In genomic region chr11:124898711-124899110, GRCh38 we compare ENCODE assay signal across 10 cellular contexts. TPM values are rescaled to one million over a fixed set of nuclear protein-coding genes. Genes with fewer than 3 reads are reported as not detected.
DNase-seq lines count a peak whose midpoint lies in the region; ATAC-seq, FAIRE-seq and TF ChIP-seq lines count a peak whose summit lies in the region.
"Had no signal": no experiment of that assay in that cellular context is flagged by ENCODE, and none has a peak within 500 bp of the region (broad histone marks: within the 10 kb centered on the region; RNA-seq: fewer than 3 reads in every experiment).

No MANE protein-coding gene starts in this region.

- H3K36me3 ChIP-seq in duodenal mucosa (ENCODE audit: control insufficient read depth in 1 of 2, insufficient read depth in 2 of 2, low read length in 2 of 2) (no peaks in the 10 kb centered on the region), HepG2 (replicated peaks in 1 of 2; ENCODE audit: control insufficient read depth in 1 of 2, insufficient read depth in 2 of 2, low read length in 2 of 2) (no peaks in the 10 kb centered on the region), subcutaneous abdominal adipose tissue (ENCODE audit: control insufficient read depth in 5 of 5, insufficient read depth in 5 of 5, low read length in 5 of 5) (peaks cover 0 to 16% (median 8%) of the 10 kb centered on the region in 5 donors)

- intact Hi-C loops in HepG2 (cut with micrococcal nuclease; ENCODE audit: unreplicated experiment) = no loop called here

- no peak for TF ChIP-seq RAD21 in HepG2 (CRISPR knock-in tag; IDR thresholded peaks at IDR 0.05)

- H3K27ac Mint-ChIP-seq in activated naive CD8-positive, alpha-beta T cell treated with anti-CD3 and anti-CD28 coated beads, Interleukin-2, amount 50 U/mL, for 24 hours = no peak overlapping the region
- no peak overlapping the region for H3K27ac Mint-ChIP-seq in stimulated activated memory B cell treated with anti-CD40 and anti-IgM and Interleukin-4, amounts not matched to agents 10 μg/mL and 1 μg/mL and 100 μg/mL, for 72 hours
- H3K27ac Mint-ChIP-seq: activated CD8-positive, alpha-beta T cell treated with anti-CD3 and anti-CD28 coated beads, Interleukin-2, amount 10 ng/mL, durations not matched to agents 7 days and 5 days had no signal

- in situ Hi-C loops in HepG2 (cut with HindIII; ENCODE audit: extremely low pct_ligation_motif_present, low pct_unique_long_range_greater_than_20kb) = no loop called here

- 2% methylated on average over 5 of the region's 5 CpGs for WGBS in HepG2 (ENCODE audit: low lambda C conversion rate)

- DNase-seq in LHCN-M2 (ENCODE audit: low read depth) (peak; percentile 82), HepG2 (ENCODE audit: low spot score) (peak; percentile 44), COLO668 (lab: John Stamatoyannopoulos, UW; ENCODE audit: unreplicated experiment) (no peak), NCI-H2081 treated with DMSO at 0.1 percent for 48 hours (lab: John Stamatoyannopoulos, UW) (no peak)
- no peak for DNase-seq in activated naive CD8-positive, alpha-beta T cell treated with anti-CD3 and anti-CD28 coated beads, Interleukin-2, amount 50 U/mL, for 24 hours
- DNase-seq: activated CD8-positive, alpha-beta T cell treated with anti-CD3 and anti-CD28 coated beads, Interleukin-2, amount 10 ng/mL, durations not matched to agents 7 days and 5 days; NCI-H526 treated with DMSO at 0.1 percent for 48 hours had no signal

- H4K20me1 ChIP-seq in HepG2 (ENCODE audit: insufficient read depth, low read length) = no peaks in the 10 kb centered on the region

- H3K79me2 ChIP-seq in HepG2 (ENCODE audit: insufficient read depth, low read length) = no peaks in the 10 kb centered on the region

- H3K4me1 Mint-ChIP-seq in activated naive CD8-positive, alpha-beta T cell treated with anti-CD3 and anti-CD28 coated beads, Interleukin-2, amount 50 U/mL, for 24 hours = no peaks in the 10 kb centered on the region
- H3K4me1 Mint-ChIP-seq in stimulated activated memory B cell treated with anti-CD40 and anti-IgM and Interleukin-4, amounts not matched to agents 10 μg/mL and 1 μg/mL and 100 μg/mL, for 72 hours = no peaks in the 10 kb centered on the region

- CTCF ChIA-PET in HepG2 (lab: Yijun Ruan, JAX; ENCODE audit: low intra/inter-chr PET ratio, low total read pairs) = no interaction called here

- H3K4me3 ChIP-seq in duodenal mucosa (ENCODE audit: low read depth in 1 of 2, low read length in 2 of 2) (no peak overlapping the region), HepG2 (replicated peaks in 1 of 3; ENCODE audit: insufficient read depth in 1 of 3, low read depth in 2 of 3, low read length in 3 of 3) (peak overlapping the region in 2 of 3 experiments; percentile 20 to 35; a peak in 2 of 6 replicates), subcutaneous abdominal adipose tissue (ENCODE audit: low read depth in 1 of 5, low read length in 5 of 5) (peak overlapping the region in 2 of 5 donors; percentile 2 to 85)

- no peak for TF ChIP-seq CTCF in HepG2 (CRISPR knock-in tag; IDR thresholded peaks at IDR 0.05)

- H3K27ac ChIP-seq in duodenal mucosa (ENCODE audit: low read depth, low read length) = peak overlapping the region; percentile 51
- H3K27ac ChIP-seq in HepG2 (ENCODE audit: extremely low read length, insufficient read depth, low read length) = no peak overlapping the region
- H3K27ac ChIP-seq in subcutaneous abdominal adipose tissue (ENCODE audit: low read depth, low read length) = peak overlapping the region; percentile 91

- ATAC-seq in HepG2 = peak; percentile 56
- ATAC-seq in activated naive CD8-positive, alpha-beta T cell treated with anti-CD3 and anti-CD28 coated beads, Interleukin-2, amount 50 U/mL, for 24 hours = no peak
- no peak for ATAC-seq in stimulated activated memory B cell treated with anti-CD40 and anti-IgM and Interleukin-4, amounts not matched to agents 10 μg/mL and 1 μg/mL and 100 μg/mL, for 72 hours
- ATAC-seq: activated CD8-positive, alpha-beta T cell treated with anti-CD3 and anti-CD28 coated beads, Interleukin-2, amount 10 ng/mL, durations not matched to agents 7 days and 5 days had no signal

- H2AFZ ChIP-seq in HepG2 (ENCODE audit: low read length) = no peak overlapping the region

- H3K9ac ChIP-seq in duodenal mucosa (ENCODE audit: low read depth in 1 of 2, low read length in 2 of 2) (no peak overlapping the region), HepG2 (ENCODE audit: insufficient read depth, low read depth, low read length) (peak overlapping the region; percentile 0; the same call in 1 of the 2 replicates), subcutaneous abdominal adipose tissue (ENCODE audit: low read length in 5 of 5) (peak overlapping the region in 3 of 5 donors; percentile 5 to 95 (median 54))

- H3K27me3 ChIP-seq in duodenal mucosa (ENCODE audit: control insufficient read depth in 1 of 2, insufficient read depth in 2 of 2, low read length in 2 of 2) (peaks cover 9 to 11% of the 10 kb centered on the region in 2 donors), HepG2 (ENCODE audit: control insufficient read depth in 1 of 2, insufficient read depth in 2 of 2, low read length in 2 of 2) (peaks cover 0 to 40% of the 10 kb centered on the region in 2 experiments; a peak in 4 of 5 replicates), subcutaneous abdominal adipose tissue (ENCODE audit: control insufficient read depth in 5 of 5, insufficient read depth in 4 of 5, low read length in 5 of 5) (no peaks in the 10 kb centered on the region)

- H3K27me3 Mint-ChIP-seq in activated naive CD8-positive, alpha-beta T cell treated with anti-CD3 and anti-CD28 coated beads, Interleukin-2, amount 50 U/mL, for 24 hours = peaks cover 14% of the 10 kb centered on the region
- H3K27me3 Mint-ChIP-seq in stimulated activated memory B cell treated with anti-CD40 and anti-IgM and Interleukin-4, amounts not matched to agents 10 μg/mL and 1 μg/mL and 100 μg/mL, for 72 hours = peaks cover 55% of the 10 kb centered on the region

- peak overlapping the region; percentile 67 for H3K4me2 ChIP-seq in HepG2 (ENCODE audit: low read depth, low read length)

- TF ChIP-seq EP300 in HepG2 (IDR thresholded peaks at IDR 0.05; ENCODE audit: low read depth in 2 of 2, low read length in 2 of 2) (peak in 1 of 2 experiments; percentile 53; a peak in 1 of 4 replicates), HepG2 (CRISPR knock-in tag; IDR thresholded peaks at IDR 0.05; ENCODE audit: borderline replicate concordance) (no peak)

- no peaks in the 10 kb centered on the region for H3K9me3 Mint-ChIP-seq in activated naive CD8-positive, alpha-beta T cell treated with anti-CD3 and anti-CD28 coated beads, Interleukin-2, amount 50 U/mL, for 24 hours
- H3K9me3 Mint-ChIP-seq in stimulated activated memory B cell treated with anti-CD40 and anti-IgM and Interleukin-4, amounts not matched to agents 10 μg/mL and 1 μg/mL and 100 μg/mL, for 72 hours = no peaks in the 10 kb centered on the region

- FAIRE-seq in HepG2 (lab: Jason Lieb, UNC) = no peak

- H3K4me3 Mint-ChIP-seq in activated naive CD8-positive, alpha-beta T cell treated with anti-CD3 and anti-CD28 coated beads, Interleukin-2, amount 50 U/mL, for 24 hours = no peak overlapping the region
- no peak overlapping the region for H3K4me3 Mint-ChIP-seq in stimulated activated memory B cell treated with anti-CD40 and anti-IgM and Interleukin-4, amounts not matched to agents 10 μg/mL and 1 μg/mL and 100 μg/mL, for 72 hours
- H3K4me3 Mint-ChIP-seq: activated CD8-positive, alpha-beta T cell treated with anti-CD3 and anti-CD28 coated beads, Interleukin-2, amount 10 ng/mL, durations not matched to agents 7 days and 5 days had no signal

- no peak for TF ChIP-seq POLR2A in HepG2 (IDR thresholded peaks at IDR 0.05; ENCODE audit: insufficient read depth in 1 of 2, low read depth in 2 of 2, low read length in 2 of 2)

- H3K9me3 ChIP-seq in duodenal mucosa (ENCODE audit: control insufficient read depth in 1 of 2, low read length in 2 of 2) (no peaks in the 10 kb centered on the region), HepG2 (ENCODE audit: low read length) (no peaks in the 10 kb centered on the region), subcutaneous abdominal adipose tissue (ENCODE audit: control insufficient read depth in 5 of 5, low read length in 5 of 5) (no peaks in the 10 kb centered on the region)

- POLR2A ChIA-PET in HepG2 (lab: Yijun Ruan, JAX) = interaction anchor here (0.8 to 1.2 kb wide), 3 partner anchors 37 to 99 kb away, joined by 3 to 9 read pairs (median 3); partner anchors contain the start of genes CCDC15, HEPACAM and MSANTD2

- H3K4me1 ChIP-seq in duodenal mucosa (ENCODE audit: control insufficient read depth in 1 of 2, insufficient read depth in 2 of 2, low read length in 2 of 2) = no peaks in the 10 kb centered on the region
- peaks cover 66% of the 10 kb centered on the region for H3K4me1 ChIP-seq in HepG2 (ENCODE audit: insufficient read depth, low read length)
- peaks cover 24 to 81% (median 59%) of the 10 kb centered on the region in 5 donors for H3K4me1 ChIP-seq in subcutaneous abdominal adipose tissue (ENCODE audit: control insufficient read depth in 5 of 5, insufficient read depth in 5 of 5, low read length in 5 of 5)

- BruUV-seq in HepG2 (replicated peaks; lab: Mats Ljungman, UMichigan) = no TSS peak

- H3K36me3 Mint-ChIP-seq in activated naive CD8-positive, alpha-beta T cell treated with anti-CD3 and anti-CD28 coated beads, Interleukin-2, amount 50 U/mL, for 24 hours (ENCODE audit: low read depth) = no peaks in the 10 kb centered on the region
- no peaks in the 10 kb centered on the region for H3K36me3 Mint-ChIP-seq in stimulated activated memory B cell treated with anti-CD40 and anti-IgM and Interleukin-4, amounts not matched to agents 10 μg/mL and 1 μg/mL and 100 μg/mL, for 72 hours

RNA-seq across cellular contexts. Expression of gene ROBO4, which starts 1.0 kb away (rescaled TPM):
- total RNA-seq in LHCN-M2 (2014; rRNA removed) (23.4 and 26.9 TPM in 2 replicates), HepG2 (2016; rRNA removed; fragmentation: Illumina TruSeq; extraction: Trizol) (0.07 TPM in 1 of 2 replicates, not detected in the other)
- polyA plus RNA-seq in LHCN-M2 (2012) = 13.4 TPM
- not detected in 2 replicates for total RNA-seq in HepG2 (2016; cell fraction: cytosol; rRNA removed; fragmentation: Illumina TruSeq; extraction: Trizol; ENCODE audit: low read depth)
- not detected in 2 replicates for total RNA-seq in HepG2 (2016; cell fraction: insoluble cytoplasmic fraction; rRNA removed; fragmentation: Illumina TruSeq; extraction: Trizol)
- not detected in 2 replicates for total RNA-seq in HepG2 (2016; cell fraction: membrane; rRNA removed; fragmentation: Illumina TruSeq; extraction: Trizol)
- total RNA-seq in HepG2 (2016; cell fraction: nucleus; rRNA removed; fragmentation: Illumina TruSeq; extraction: Trizol) = not detected in 2 replicates
- 0.47 and 1.1 TPM in 2 replicates for polyA plus RNA-seq in HepG2 (2011; rRNA removed)
- polyA plus RNA-seq in HepG2 (2011; cell fraction: cytosol; rRNA removed) = 0.21 and 0.60 TPM in 2 replicates
- polyA plus RNA-seq in HepG2 (2011; cell fraction: nucleus; rRNA removed) = 4.1 and 9.2 TPM in 2 replicates
- polyA plus RNA-seq in HepG2 (2012) = 2.2 and 2.4 TPM in 2 replicates
- polyA plus RNA-seq in HepG2 (2016; cell fraction: cytosol; fragmentation: Illumina TruSeq; extraction: Trizol; ENCODE audit: low read depth) = not detected in 2 replicates
- not detected in 2 replicates for polyA plus RNA-seq in HepG2 (2016; cell fraction: insoluble cytoplasmic fraction; fragmentation: Illumina TruSeq; extraction: Trizol; ENCODE audit: low read depth)
- polyA plus RNA-seq in HepG2 (2016; cell fraction: membrane; fragmentation: Illumina TruSeq; extraction: Trizol; ENCODE audit: low read depth) = not detected in 2 replicates
- polyA plus RNA-seq in HepG2 (2016; cell fraction: nucleus; fragmentation: Illumina TruSeq; extraction: Trizol; ENCODE audit: insufficient read depth, low read depth) = 0.51 and 0.55 TPM in 2 replicates
- 6.3 TPM in 1 of 2 replicates, not detected in the other for polyA minus RNA-seq in HepG2 (2011; rRNA and poly(A)+ RNA removed; ENCODE audit: low replicate concordance)
- polyA minus RNA-seq in HepG2 (2011; cell fraction: cytosol; rRNA and poly(A)+ RNA removed) = 2.1 and 2.7 TPM in 2 replicates
- 3.7 and 7.2 TPM in 2 replicates for polyA minus RNA-seq in HepG2 (2011; cell fraction: nucleus; rRNA and poly(A)+ RNA removed)

RNA-seq across cellular contexts. Expression of gene HEPN1, which starts 20.3 kb away (rescaled TPM):
- not detected in 2 replicates for total RNA-seq in LHCN-M2 (2014; rRNA removed)
- not detected for polyA plus RNA-seq in LHCN-M2 (2012)
- total RNA-seq in HepG2 (2016; rRNA removed; fragmentation: Illumina TruSeq; extraction: Trizol) = not detected in 2 replicates
- not detected in 2 replicates for total RNA-seq in HepG2 (2016; cell fraction: cytosol; rRNA removed; fragmentation: Illumina TruSeq; extraction: Trizol; ENCODE audit: low read depth)
- total RNA-seq in HepG2 (2016; cell fraction: insoluble cytoplasmic fraction; rRNA removed; fragmentation: Illumina TruSeq; extraction: Trizol) = not detected in 2 replicates
- total RNA-seq in HepG2 (2016; cell fraction: membrane; rRNA removed; fragmentation: Illumina TruSeq; extraction: Trizol) = not detected in 2 replicates
- total RNA-seq in HepG2 (2016; cell fraction: nucleus; rRNA removed; fragmentation: Illumina TruSeq; extraction: Trizol) = not detected in 2 replicates
- polyA plus RNA-seq in HepG2 (2011; rRNA removed) = not detected in 2 replicates
- polyA plus RNA-seq in HepG2 (2011; cell fraction: cytosol; rRNA removed) = not detected in 2 replicates
- not detected in 2 replicates for polyA plus RNA-seq in HepG2 (2011; cell fraction: nucleus; rRNA removed)
- polyA plus RNA-seq in HepG2 (2012) = 34.1 and 38.2 TPM in 2 replicates
- polyA plus RNA-seq in HepG2 (2016; cell fraction: cytosol; fragmentation: Illumina TruSeq; extraction: Trizol; ENCODE audit: low read depth) = not detected in 2 replicates
- polyA plus RNA-seq in HepG2 (2016; cell fraction: insoluble cytoplasmic fraction; fragmentation: Illumina TruSeq; extraction: Trizol; ENCODE audit: low read depth) = not detected in 2 replicates
- polyA plus RNA-seq in HepG2 (2016; cell fraction: membrane; fragmentation: Illumina TruSeq; extraction: Trizol; ENCODE audit: low read depth) = not detected in 2 replicates
- polyA plus RNA-seq in HepG2 (2016; cell fraction: nucleus; fragmentation: Illumina TruSeq; extraction: Trizol; ENCODE audit: insufficient read depth, low read depth) = not detected in 2 replicates
- not detected in 2 replicates for polyA minus RNA-seq in HepG2 (2011; rRNA and poly(A)+ RNA removed; ENCODE audit: low replicate concordance)
- polyA minus RNA-seq in HepG2 (2011; cell fraction: cytosol; rRNA and poly(A)+ RNA removed) = 0.70 TPM in 1 of 2 replicates, not detected in the other
- 0.26 TPM in 1 of 2 replicates, not detected in the other for polyA minus RNA-seq in HepG2 (2011; cell fraction: nucleus; rRNA and poly(A)+ RNA removed)
- total RNA-seq: activated CD8-positive, alpha-beta T cell treated with anti-CD3 and anti-CD28 coated beads, Interleukin-2, amount 10 ng/mL, durations not matched to agents 7 days and 5 days had no signal

RNA-seq across cellular contexts. Expression of gene ROBO3, which starts 33.5 kb away (rescaled TPM):
- 11.9 and 18.5 TPM in 2 replicates for total RNA-seq in LHCN-M2 (2014; rRNA removed)
- polyA plus RNA-seq in LHCN-M2 (2012) = 10.6 TPM
- total RNA-seq in HepG2 (2016; rRNA removed; fragmentation: Illumina TruSeq; extraction: Trizol) = 0.07 TPM in 1 of 2 replicates, not detected in the other
- total RNA-seq in HepG2 (2016; cell fraction: cytosol; rRNA removed; fragmentation: Illumina TruSeq; extraction: Trizol; ENCODE audit: low read depth) = not detected in 2 replicates
- total RNA-seq in HepG2 (2016; cell fraction: insoluble cytoplasmic fraction; rRNA removed; fragmentation: Illumina TruSeq; extraction: Trizol) = 0.28 TPM in 1 of 2 replicates, not detected in the other
- total RNA-seq in HepG2 (2016; cell fraction: membrane; rRNA removed; fragmentation: Illumina TruSeq; extraction: Trizol) = 0.24 and 0.25 TPM in 2 replicates
- 0.44 and 0.96 TPM in 2 replicates for total RNA-seq in HepG2 (2016; cell fraction: nucleus; rRNA removed; fragmentation: Illumina TruSeq; extraction: Trizol)
- polyA plus RNA-seq in HepG2 (2011; rRNA removed) = 2.2 and 2.4 TPM in 2 replicates
- polyA plus RNA-seq in HepG2 (2011; cell fraction: cytosol; rRNA removed) = 0.49 and 2.1 TPM in 2 replicates
- polyA plus RNA-seq in HepG2 (2011; cell fraction: nucleus; rRNA removed) = 10.4 and 24.0 TPM in 2 replicates
- polyA plus RNA-seq in HepG2 (2012) = 2.3 and 3.0 TPM in 2 replicates
- 0.10 and 0.23 TPM in 2 replicates for polyA plus RNA-seq in HepG2 (2016; cell fraction: cytosol; fragmentation: Illumina TruSeq; extraction: Trizol; ENCODE audit: low read depth)
- polyA plus RNA-seq in HepG2 (2016; cell fraction: insoluble cytoplasmic fraction; fragmentation: Illumina TruSeq; extraction: Trizol; ENCODE audit: low read depth) = 0.28 TPM in 1 of 2 replicates, not detected in the other
- 0.50 TPM in 1 of 2 replicates, not detected in the other for polyA plus RNA-seq in HepG2 (2016; cell fraction: membrane; fragmentation: Illumina TruSeq; extraction: Trizol; ENCODE audit: low read depth)
- 0.48 and 0.88 TPM in 2 replicates for polyA plus RNA-seq in HepG2 (2016; cell fraction: nucleus; fragmentation: Illumina TruSeq; extraction: Trizol; ENCODE audit: insufficient read depth, low read depth)
- 1.2 TPM in 1 of 2 replicates, not detected in the other for polyA minus RNA-seq in HepG2 (2011; rRNA and poly(A)+ RNA removed; ENCODE audit: low replicate concordance)
- not detected in 2 replicates for polyA minus RNA-seq in HepG2 (2011; cell fraction: cytosol; rRNA and poly(A)+ RNA removed)
- 1.2 and 1.7 TPM in 2 replicates for polyA minus RNA-seq in HepG2 (2011; cell fraction: nucleus; rRNA and poly(A)+ RNA removed)

RNA-seq across cellular contexts. Expression of gene HEPACAM, which starts 37.1 kb away (rescaled TPM):
- total RNA-seq in LHCN-M2 (2014; rRNA removed) (0.13 TPM in 1 of 2 replicates, not detected in the other), HepG2 (2016; rRNA removed; fragmentation: Illumina TruSeq; extraction: Trizol) (58.5 and 66.9 TPM in 2 replicates)
- 0.11 TPM for polyA plus RNA-seq in LHCN-M2 (2012)
- total RNA-seq in HepG2 (2016; cell fraction: cytosol; rRNA removed; fragmentation: Illumina TruSeq; extraction: Trizol; ENCODE audit: low read depth) = 17.6 and 18.7 TPM in 2 replicates
- total RNA-seq in HepG2 (2016; cell fraction: insoluble cytoplasmic fraction; rRNA removed; fragmentation: Illumina TruSeq; extraction: Trizol) = 53.8 and 67.4 TPM in 2 replicates
- 53.8 and 64.2 TPM in 2 replicates for total RNA-seq in HepG2 (2016; cell fraction: membrane; rRNA removed; fragmentation: Illumina TruSeq; extraction: Trizol)
- 81.5 and 83.9 TPM in 2 replicates for total RNA-seq in HepG2 (2016; cell fraction: nucleus; rRNA removed; fragmentation: Illumina TruSeq; extraction: Trizol)
- 74.8 and 121 TPM in 2 replicates for polyA plus RNA-seq in HepG2 (2011; rRNA removed)
- polyA plus RNA-seq in HepG2 (2011; cell fraction: cytosol; rRNA removed) = 47.5 and 102 TPM in 2 replicates
- polyA plus RNA-seq in HepG2 (2011; cell fraction: nucleus; rRNA removed) = 131 and 258 TPM in 2 replicates
- 59.1 and 64.3 TPM in 2 replicates for polyA plus RNA-seq in HepG2 (2012)
- 10.5 and 13.0 TPM in 2 replicates for polyA plus RNA-seq in HepG2 (2016; cell fraction: cytosol; fragmentation: Illumina TruSeq; extraction: Trizol; ENCODE audit: low read depth)
- 31.3 and 35.9 TPM in 2 replicates for polyA plus RNA-seq in HepG2 (2016; cell fraction: insoluble cytoplasmic fraction; fragmentation: Illumina TruSeq; extraction: Trizol; ENCODE audit: low read depth)
- 36.7 and 41.7 TPM in 2 replicates for polyA plus RNA-seq in HepG2 (2016; cell fraction: membrane; fragmentation: Illumina TruSeq; extraction: Trizol; ENCODE audit: low read depth)
- 102 and 105 TPM in 2 replicates for polyA plus RNA-seq in HepG2 (2016; cell fraction: nucleus; fragmentation: Illumina TruSeq; extraction: Trizol; ENCODE audit: insufficient read depth, low read depth)
- 0.19 and 706 TPM in 2 replicates for polyA minus RNA-seq in HepG2 (2011; rRNA and poly(A)+ RNA removed; ENCODE audit: low replicate concordance)
- polyA minus RNA-seq in HepG2 (2011; cell fraction: cytosol; rRNA and poly(A)+ RNA removed) = 95.5 and 142 TPM in 2 replicates
- 137 and 199 TPM in 2 replicates for polyA minus RNA-seq in HepG2 (2011; cell fraction: nucleus; rRNA and poly(A)+ RNA removed)
- total RNA-seq: activated CD8-positive, alpha-beta T cell treated with anti-CD3 and anti-CD28 coated beads, Interleukin-2, amount 10 ng/mL, durations not matched to agents 7 days and 5 days had no signal

RNA-seq across cellular contexts. Expression of gene CCDC15, which starts 55.3 kb away (rescaled TPM):
- total RNA-seq in LHCN-M2 (2014; rRNA removed) (13.3 and 16.0 TPM in 2 replicates), HepG2 (2016; rRNA removed; fragmentation: Illumina TruSeq; extraction: Trizol) (4.6 and 6.5 TPM in 2 replicates)
- 1.5 TPM for polyA plus RNA-seq in LHCN-M2 (2012)
- 3.4 and 5.0 TPM in 2 replicates for total RNA-seq in HepG2 (2016; cell fraction: cytosol; rRNA removed; fragmentation: Illumina TruSeq; extraction: Trizol; ENCODE audit: low read depth)
- 4.3 and 5.4 TPM in 2 replicates for total RNA-seq in HepG2 (2016; cell fraction: insoluble cytoplasmic fraction; rRNA removed; fragmentation: Illumina TruSeq; extraction: Trizol)
- 2.5 and 3.6 TPM in 2 replicates for total RNA-seq in HepG2 (2016; cell fraction: membrane; rRNA removed; fragmentation: Illumina TruSeq; extraction: Trizol)
- 9.8 and 10.9 TPM in 2 replicates for total RNA-seq in HepG2 (2016; cell fraction: nucleus; rRNA removed; fragmentation: Illumina TruSeq; extraction: Trizol)
- 1.2 and 2.2 TPM in 2 replicates for polyA plus RNA-seq in HepG2 (2011; rRNA removed)
- 0.63 and 0.85 TPM in 2 replicates for polyA plus RNA-seq in HepG2 (2011; cell fraction: cytosol; rRNA removed)
- polyA plus RNA-seq in HepG2 (2011; cell fraction: nucleus; rRNA removed) = 1.5 and 2.5 TPM in 2 replicates
- polyA plus RNA-seq in HepG2 (2012) = 0.69 and 1.7 TPM in 2 replicates
- 0.19 and 0.21 TPM in 2 replicates for polyA plus RNA-seq in HepG2 (2016; cell fraction: cytosol; fragmentation: Illumina TruSeq; extraction: Trizol; ENCODE audit: low read depth)
- polyA plus RNA-seq in HepG2 (2016; cell fraction: insoluble cytoplasmic fraction; fragmentation: Illumina TruSeq; extraction: Trizol; ENCODE audit: low read depth) = 3.6 and 4.3 TPM in 2 replicates
- 0.18 and 0.38 TPM in 2 replicates for polyA plus RNA-seq in HepG2 (2016; cell fraction: membrane; fragmentation: Illumina TruSeq; extraction: Trizol; ENCODE audit: low read depth)
- polyA plus RNA-seq in HepG2 (2016; cell fraction: nucleus; fragmentation: Illumina TruSeq; extraction: Trizol; ENCODE audit: insufficient read depth, low read depth) = 4.4 and 5.8 TPM in 2 replicates
- 1.2 TPM in 1 of 2 replicates, not detected in the other for polyA minus RNA-seq in HepG2 (2011; rRNA and poly(A)+ RNA removed; ENCODE audit: low replicate concordance)
- 1.6 and 2.1 TPM in 2 replicates for polyA minus RNA-seq in HepG2 (2011; cell fraction: cytosol; rRNA and poly(A)+ RNA removed)
- polyA minus RNA-seq in HepG2 (2011; cell fraction: nucleus; rRNA and poly(A)+ RNA removed) = 11.4 and 20.6 TPM in 2 replicates

Comparison
In these comparisons a context has a peak if more than half of its experiments do, and no peak if none do; other contexts are left out.
1. DNase-seq: peak in LHCN-M2 (single experiment) and HepG2 (single experiment); none in COLO668 (single experiment), NCI-H2081 treated with DMSO at 0.1 percent for 48 hours (single experiment) and activated naive CD8-positive, alpha-beta T cell treated with anti-CD3 and anti-CD28 coated beads, Interleukin-2, amount 50 U/mL, for 24 hours (single experiment).
2. H3K4me3 ChIP-seq: peak in HepG2 (2 of 3); none in duodenal mucosa (0 of 2).
3. H3K9ac ChIP-seq: peak in HepG2 (single experiment) and subcutaneous abdominal adipose tissue (3 of 5); none in duodenal mucosa (0 of 2).
4. RNA of gene ROBO4, which starts 1.0 kb away (total RNA-seq): 23.4 to 26.9 TPM in LHCN-M2; 0.07 TPM in HepG2; every median in the first group is over 10 times any median in the second.